20 cellular contexts compared by ENCODE assay signal in genomic region chr1:72670902-72671301, GRCh38.
"Had no signal": no experiment of that assay in that cellular context is flagged by ENCODE, and none has a peak within 500 bp of the region (broad histone marks: within the 10 kb centered on the region; RNA-seq: fewer than 3 reads in every experiment).

No MANE protein-coding gene starts in this region.

- H3K4me3 ChIP-seq: esophagus squamous epithelium, heart right ventricle, spleen had no signal

- H3K4me1 Mint-ChIP-seq: activated naive CD8-positive, alpha-beta T cell treated with anti-CD3 and anti-CD28 coated beads, Interleukin-2, amount 10 ng/mL, durations not matched to agents 7 days and 5 days; activated T-helper 17 cell treated with anti-CD3 and anti-CD28 coated beads, Interleukin-2, amount 50 U/mL, for 72 hours; nephron; stimulated activated memory B cell treated with anti-CD40 and anti-IgM and Interleukin-4, amounts not matched to agents 10 μg/mL and 1 μg/mL and 100 μg/mL, for 72 hours had no signal

- H3K9me3 Mint-ChIP-seq: activated naive CD8-positive, alpha-beta T cell treated with anti-CD3 and anti-CD28 coated beads, Interleukin-2, amount 10 ng/mL, durations not matched to agents 7 days and 5 days; stimulated activated memory B cell treated with anti-CD40 and anti-IgM and Interleukin-4, amounts not matched to agents 10 μg/mL and 1 μg/mL and 100 μg/mL, for 72 hours had no signal

- ATAC-seq: activated T-helper 17 cell treated with anti-CD3 and anti-CD28 coated beads, Interleukin-2, amount 50 U/mL, for 72 hours; effector memory CD8-positive, alpha-beta T cell; heart right ventricle; left lobe of liver; stimulated activated memory B cell treated with anti-CD40 and anti-IgM and Interleukin-4, amounts not matched to agents 10 μg/mL and 1 μg/mL and 100 μg/mL, for 72 hours had no signal

- H3K36me3 ChIP-seq: esophagus squamous epithelium, heart right ventricle, spleen had no signal

- H3K4me1 ChIP-seq: esophagus squamous epithelium, heart right ventricle, spleen had no signal

- DNase-seq: activated CD4-positive, alpha-beta T cell treated with anti-CD3 and anti-CD28 coated beads for 1 hour; activated CD4-positive, alpha-beta T cell treated with anti-CD3 and anti-CD28 coated beads, Interleukin-2, amount 50 U/mL, for 48 hours; activated naive CD4-positive, alpha-beta T cell treated with Interleukin-2 at 50 U/mL for 16 hours; activated naive CD8-positive, alpha-beta T cell treated with anti-CD3 and anti-CD28 coated beads, Interleukin-2, amount 10 ng/mL, durations not matched to agents 7 days and 5 days; amygdala; dermis blood vessel endothelial cell; effector memory CD8-positive, alpha-beta T cell; esophagus squamous epithelium; heart right ventricle; kidney; midbrain; retina; spleen; stimulated activated CD4-positive, alpha-beta T cell treated with anti-CD3 and anti-CD28 coated beads, Interleukin-4, amount 100 ng/mL, for 4 hours; T-helper 2 cell had no signal

- H3K27me3 Mint-ChIP-seq: activated naive CD8-positive, alpha-beta T cell treated with anti-CD3 and anti-CD28 coated beads, Interleukin-2, amount 10 ng/mL, durations not matched to agents 7 days and 5 days; activated T-helper 17 cell treated with anti-CD3 and anti-CD28 coated beads, Interleukin-2, amount 50 U/mL, for 72 hours; effector memory CD8-positive, alpha-beta T cell; stimulated activated memory B cell treated with anti-CD40 and anti-IgM and Interleukin-4, amounts not matched to agents 10 μg/mL and 1 μg/mL and 100 μg/mL, for 72 hours had no signal

- H3K36me3 Mint-ChIP-seq: activated naive CD8-positive, alpha-beta T cell treated with anti-CD3 and anti-CD28 coated beads, Interleukin-2, amount 10 ng/mL, durations not matched to agents 7 days and 5 days; stimulated activated memory B cell treated with anti-CD40 and anti-IgM and Interleukin-4, amounts not matched to agents 10 μg/mL and 1 μg/mL and 100 μg/mL, for 72 hours had no signal

- H3K9me3 ChIP-seq: esophagus squamous epithelium had no signal

- H3K27ac Mint-ChIP-seq: activated naive CD8-positive, alpha-beta T cell treated with anti-CD3 and anti-CD28 coated beads, Interleukin-2, amount 10 ng/mL, durations not matched to agents 7 days and 5 days; activated T-helper 17 cell treated with anti-CD3 and anti-CD28 coated beads, Interleukin-2, amount 50 U/mL, for 72 hours; effector memory CD8-positive, alpha-beta T cell; nephron; stimulated activated memory B cell treated with anti-CD40 and anti-IgM and Interleukin-4, amounts not matched to agents 10 μg/mL and 1 μg/mL and 100 μg/mL, for 72 hours had no signal

- H3K27ac ChIP-seq: esophagus squamous epithelium, heart right ventricle, spleen, VCaP had no signal

- H3K27me3 ChIP-seq: esophagus squamous epithelium, heart right ventricle, spleen had no signal

- H3K4me3 Mint-ChIP-seq: activated naive CD8-positive, alpha-beta T cell treated with anti-CD3 and anti-CD28 coated beads, Interleukin-2, amount 10 ng/mL, durations not matched to agents 7 days and 5 days; activated T-helper 17 cell treated with anti-CD3 and anti-CD28 coated beads, Interleukin-2, amount 50 U/mL, for 72 hours; effector memory CD8-positive, alpha-beta T cell; nephron; stimulated activated memory B cell treated with anti-CD40 and anti-IgM and Interleukin-4, amounts not matched to agents 10 μg/mL and 1 μg/mL and 100 μg/mL, for 72 hours had no signal
